ENCODE assay signal across 22 cellular contexts in genomic region chr16:72285324-72285723, GRCh38.
A peak's percentile ranks its signal among the peaks of the same experiment; 100 is the strongest.
DNase-seq lines count a peak whose midpoint lies in the region; FAIRE-seq and TF ChIP-seq lines count a peak whose summit lies in the region.
"Had no signal": no experiment of that assay in that cellular context is flagged by ENCODE, and none has a peak within 500 bp of the region (broad histone marks: within the 10 kb centered on the region; RNA-seq: fewer than 3 reads in every experiment).

No MANE protein-coding gene starts in this region.

- no peak for TF ChIP-seq EP300 in H1 (IDR thresholded peaks at IDR 0.05; ENCODE audit: borderline replicate concordance in 1 of 2, low read depth in 2 of 2, low read length in 2 of 2)

- H4K5ac ChIP-seq in H9 (ENCODE audit: insufficient read length, low read depth, low read length) (no peak overlapping the region), H1 (ENCODE audit: insufficient read length, low read depth, low read length) (no peak overlapping the region)

- H3K9ac ChIP-seq in H9 (ENCODE audit: extremely low read depth, insufficient read length, low read length) (no peak overlapping the region), H1 (replicated peaks in 1 of 4; ENCODE audit: extremely low read depth in 1 of 4, low read depth in 3 of 4, low read length in 3 of 4) (no peak overlapping the region), iPS-18a (ENCODE audit: low read length) (no peak overlapping the region)

- H2AFZ ChIP-seq in H9 (ENCODE audit: low read length): no peak overlapping the region
- H2AFZ ChIP-seq in H1 (ENCODE audit: low read length): no peak overlapping the region

- H2BK120ac ChIP-seq in H9 (ENCODE audit: low read depth, low read length, poor library complexity, severe bottlenecking) (no peak overlapping the region), H1 (replicated peaks; ENCODE audit: low read depth, low read length) (no peak overlapping the region)

- H3K4ac ChIP-seq in H9 (ENCODE audit: low read depth, low read length) (no peak overlapping the region), H1 (replicated peaks; ENCODE audit: insufficient read length, low read depth, low read length) (no peak overlapping the region)

- no peak overlapping the region for H2BK5ac ChIP-seq in H9 (ENCODE audit: insufficient read length, low read length)
- H2BK5ac ChIP-seq in H1 (ENCODE audit: low read depth, low read length): no peak overlapping the region

- TF ChIP-seq POLR2A in H1 (IDR thresholded peaks at IDR 0.05; ENCODE audit: control extremely low read depth in 1 of 2, low read depth in 2 of 2, low read length in 2 of 2): no peak

- H3K18ac ChIP-seq in H9 (ENCODE audit: insufficient read length, low read depth, low read length) (no peak overlapping the region), H1 (ENCODE audit: extremely low read depth, low read length) (0 out of 2 replicates have a peak overlapping the region, but pooled peaks have one; percentile 14)

- no peak overlapping the region for H3K27ac ChIP-seq in H9 (ENCODE audit: insufficient read length, low read depth, low read length)
- no peak overlapping the region for H3K27ac ChIP-seq in H1 (ENCODE audit: low read depth, low read length)
- H3K27ac ChIP-seq in iPS-18a (ENCODE audit: low read length): no peak overlapping the region
- H3K27ac ChIP-seq in coronary artery: no peak overlapping the region
- H3K27ac ChIP-seq: C4-2B, Peyer's patch had no signal

- peak overlapping the region in 1 of 3 experiments; percentile 31; a peak in 1 of 7 replicates for H3K27ac Mint-ChIP-seq in H9
- H3K27ac Mint-ChIP-seq in progenitor cell of endocrine pancreas: no peak overlapping the region

- H3K27me3 ChIP-seq in H9 (ENCODE audit: insufficient read depth, low read length) (no peaks in the 10 kb centered on the region), H1 (replicated peaks in 1 of 4; ENCODE audit: control insufficient read depth in 3 of 4, extremely low read depth in 1 of 4, insufficient read depth in 3 of 4, low read length in 3 of 4) (no peaks in the 10 kb centered on the region), iPS-18a (ENCODE audit: control insufficient read depth, insufficient read depth, low read length) (no peaks in the 10 kb centered on the region)
- H3K27me3 ChIP-seq: MG63, Peyer's patch had no signal

- no peak for TF ChIP-seq RAD21 in H1 (IDR thresholded peaks at IDR 0.05 in 1 of 2, conservative IDR thresholded peaks at IDR 0.05 in 1 of 2; ENCODE audit: low read depth in 2 of 2, low read length in 2 of 2)

- H3K4me1 Mint-ChIP-seq in H9: peaks cover 29 to 32% of the 10 kb centered on the region in 2 experiments
- H3K4me1 Mint-ChIP-seq in progenitor cell of endocrine pancreas (ENCODE audit: low read depth): peaks cover 23% of the 10 kb centered on the region

- H3K23ac ChIP-seq in H9 (ENCODE audit: insufficient read length, low read depth, low read length) (no peak overlapping the region), H1 (ENCODE audit: insufficient read length) (no peak overlapping the region)

- H3K36me3 Mint-ChIP-seq in H9 (ENCODE audit: insufficient read depth in 1 of 3, low read depth in 3 of 3): no peaks in the 10 kb centered on the region
- H3K36me3 Mint-ChIP-seq in progenitor cell of endocrine pancreas (ENCODE audit: insufficient read depth): no peaks in the 10 kb centered on the region

- H2AK5ac ChIP-seq in H9 (ENCODE audit: insufficient read length, low read length) (no peak overlapping the region), H1 (ENCODE audit: low read depth, low read length) (no peak overlapping the region)

- peaks cover 4% of the 10 kb centered on the region for H3K4me1 ChIP-seq in H9 (ENCODE audit: insufficient read depth, low read length)
- peaks cover 3 to 12% (median 10%) of the 10 kb centered on the region in 4 experiments for H3K4me1 ChIP-seq in H1 (replicated peaks in 1 of 4; ENCODE audit: control insufficient read depth in 3 of 4, insufficient read depth in 4 of 4, low read length in 3 of 4)
- H3K4me1 ChIP-seq in iPS-18a (ENCODE audit: control insufficient read depth, low read depth, low read length): peaks cover 18% of the 10 kb centered on the region
- H3K4me1 ChIP-seq: Peyer's patch had no signal

- H3K27me3 Mint-ChIP-seq in H9 (ENCODE audit: low read depth) (peaks cover 2% of the 10 kb centered on the region), progenitor cell of endocrine pancreas (no peaks in the 10 kb centered on the region)

- H3K23me2 ChIP-seq in H9 (ENCODE audit: insufficient read length, low read depth, low read length, poor library complexity, severe bottlenecking) (no peaks in the 10 kb centered on the region), H1 (ENCODE audit: low read depth, low read length) (0 out of 2 replicates have a peak, but pooled peaks cover 2% of the 10 kb centered on the region)

- H2BK20ac ChIP-seq in H9 (ENCODE audit: low read depth, low read length, poor library complexity, severe bottlenecking): no peak overlapping the region
- H2BK20ac ChIP-seq in H1 (ENCODE audit: low read length): no peak overlapping the region

- TF ChIP-seq CTCF in H9 (conservative IDR thresholded peaks at IDR 0.05): no peak
- no peak for TF ChIP-seq CTCF in H1 (IDR thresholded peaks at IDR 0.05; ENCODE audit: control extremely low read depth in 1 of 3, insufficient read depth in 1 of 3, low read depth in 1 of 3, low read length in 3 of 3)
- TF ChIP-seq CTCF in coronary artery (IDR thresholded peaks at IDR 0.05): no peak
- no peak for TF ChIP-seq CTCF in progenitor cell of endocrine pancreas (IDR thresholded peaks at IDR 0.05; ENCODE audit: unreplicated experiment)

- peak; percentile 39 for DNase-seq in H9
- DNase-seq in H1 (ENCODE audit: low read depth in 1 of 2, low spot score in 2 of 2): peak; percentile 19 to 47
- DNase-seq in retina: peak; percentile 6
- DNase-seq in coronary artery (ENCODE audit: low spot score): no peak
- DNase-seq in progenitor cell of endocrine pancreas (ENCODE audit: low spot score, unreplicated experiment): no peak
- DNase-seq in NOMO-1 treated with DMSO at 0.1 percent for 48 hours (lab: John Stamatoyannopoulos, UW; ENCODE audit: unreplicated experiment): no peak
- DNase-seq: DMS53, GDM1, Kasumi-1, MG63, NCI-H1048, NCI-H1417 treated with DMSO at 0.1 percent for 48 hours, NCI-H187, NCI-H2107, NCI-H510A, NCI-H748 treated with DMSO at 0.1 percent for 48 hours, Peyer's patch had no signal

- no CpG with 5 or more reads among the region's 5 CpGs for WGBS in H9 (ENCODE audit: extremely low coverage, insufficient read length, low lambda C conversion rate)
- 22% methylated on average over 5 of the region's 5 CpGs; no CpG with 5 or more reads in 1 of the 2 experiments for WGBS in H1 (ENCODE audit: extremely low coverage in 1 of 2, insufficient coverage in 1 of 2, insufficient read length in 1 of 2, insufficient replicate concordance in 2 of 2, low coverage in 1 of 2, low lambda C conversion rate in 2 of 2, missing lambda C conversion rate in 1 of 2), 2 experiments

- FAIRE-seq in H1 (lab: Jason Lieb, UNC): peak; percentile 96
- FAIRE-seq: A204.1, D721Med, GM18507 had no signal

- H3K36me3 ChIP-seq in H1 (ENCODE audit: control insufficient read depth in 2 of 4, insufficient read depth in 4 of 4, low read length in 3 of 4): no peaks in the 10 kb centered on the region
- H3K36me3 ChIP-seq in iPS-18a (ENCODE audit: control insufficient read depth, low read depth, low read length): no peaks in the 10 kb centered on the region
- H3K36me3 ChIP-seq: MG63, Peyer's patch had no signal

- H3K79me1 ChIP-seq in H9 (ENCODE audit: insufficient read depth, low read depth, low read length, poor library complexity, severe bottlenecking): no peaks in the 10 kb centered on the region
- H3K79me1 ChIP-seq in H1 (ENCODE audit: low read depth, low read length): no peaks in the 10 kb centered on the region

- no peak overlapping the region for H2BK15ac ChIP-seq in H9 (ENCODE audit: low read depth, low read length)
- no peak overlapping the region for H2BK15ac ChIP-seq in H1 (ENCODE audit: low read length)

- H3K4me3 ChIP-seq in H1 (ENCODE audit: extremely low read depth in 1 of 4, insufficient read depth in 2 of 4, low read depth in 3 of 4, low read length in 4 of 4): peak overlapping the region in 1 of 4 experiments; percentile 23; a peak in 1 of 8 replicates
- peak overlapping the region; percentile 16 for H3K4me3 ChIP-seq in iPS-18a (ENCODE audit: low read length)
- no peak overlapping the region for H3K4me3 ChIP-seq in coronary artery
- H3K4me3 ChIP-seq: MG63, Peyer's patch had no signal

- H3K14ac ChIP-seq in H9 (ENCODE audit: insufficient read depth, low read length) (no peak overlapping the region), H1 (ENCODE audit: insufficient read length) (no peak overlapping the region)

- peak overlapping the region in 1 of 2 experiments; percentile 45; a peak in 3 of 5 replicates for H3K4me3 Mint-ChIP-seq in H9
- H3K4me3 Mint-ChIP-seq in progenitor cell of endocrine pancreas (ENCODE audit: low read depth): no peak overlapping the region

- no peaks in the 10 kb centered on the region for H4K20me1 ChIP-seq in H9 (ENCODE audit: control insufficient read depth, insufficient read depth, insufficient read length)
- H4K20me1 ChIP-seq in H1 (replicated peaks in 1 of 2; ENCODE audit: control insufficient read depth in 1 of 2, insufficient read depth in 2 of 2, low read length in 2 of 2): no peaks in the 10 kb centered on the region

- H4K91ac ChIP-seq in H9 (ENCODE audit: insufficient read length, low read depth, low read length) (no peak overlapping the region), H1 (replicated peaks; ENCODE audit: insufficient read length, low read length) (no peak overlapping the region)

- H3K9me3 ChIP-seq in H9 (ENCODE audit: control insufficient read depth, low read depth, low read length): no peaks in the 10 kb centered on the region
- no peaks in the 10 kb centered on the region for H3K9me3 ChIP-seq in H1 (ENCODE audit: insufficient read depth in 2 of 2, low read depth in 1 of 2, low read length in 1 of 2)
- H3K9me3 ChIP-seq in iPS-18a (ENCODE audit: control insufficient read depth, low read depth, low read length): no peaks in the 10 kb centered on the region
- H3K9me3 ChIP-seq: MG63, Peyer's patch had no signal

- H2BK12ac ChIP-seq in H9 (ENCODE audit: insufficient read length, low read depth, low read length) (no peak overlapping the region), H1 (ENCODE audit: low read depth, low read length) (no peak overlapping the region)

- H3K56ac ChIP-seq in H9 (ENCODE audit: insufficient read length, low read depth, low read length) (no peak overlapping the region), H1 (replicated peaks; ENCODE audit: insufficient read length, low read depth, low read length) (no peak overlapping the region)

- H3K9me3 Mint-ChIP-seq in H9 (no peaks in the 10 kb centered on the region), progenitor cell of endocrine pancreas (ENCODE audit: low read depth) (no peaks in the 10 kb centered on the region)

- H3T11ph ChIP-seq in H9 (ENCODE audit: low read length): no peak overlapping the region

- H3K79me2 ChIP-seq in H9 (ENCODE audit: insufficient read depth, low read length) (no peaks in the 10 kb centered on the region), H1 (ENCODE audit: control insufficient read depth in 1 of 2, insufficient read depth in 2 of 2, low read length in 2 of 2) (no peaks in the 10 kb centered on the region)

- CTCF ChIA-PET in H1 (lab: Charles Lee; ENCODE audit: partially characterized antibody): interaction anchor here (0.7 to 1.6 kb wide), 2 partner anchors 40 to 86 kb away, joined by 3 read pairs; no protein-coding TSS in a partner anchor

- H4K8ac ChIP-seq in H9 (replicated peaks; ENCODE audit: insufficient read length, low read depth, low read length): no peak overlapping the region
- no peak overlapping the region for H4K8ac ChIP-seq in H1 (ENCODE audit: extremely low read depth, insufficient read depth, low read length)

- peak overlapping the region; percentile 19 for H3K4me2 ChIP-seq in H9 (ENCODE audit: insufficient read depth, insufficient read length, low read length)
- H3K4me2 ChIP-seq in H1 (ENCODE audit: insufficient read depth in 1 of 2, low read depth in 2 of 2, low read length in 2 of 2): peak overlapping the region; percentile 43 to 49

- POLR2A ChIA-PET in H1 (lab: Charles Lee; ENCODE audit: partially characterized antibody): no interaction called here

Comparison
In these comparisons a context has a peak if more than half of its experiments do, and no peak if none do; other contexts are left out.
1. DNase-seq: peak in H9 (single experiment), H1 (2 of 2) and retina (single experiment); none in coronary artery (single experiment), progenitor cell of endocrine pancreas (single experiment) and NOMO-1 treated with DMSO at 0.1 percent for 48 hours (single experiment).